In the genomic region with DNA sequence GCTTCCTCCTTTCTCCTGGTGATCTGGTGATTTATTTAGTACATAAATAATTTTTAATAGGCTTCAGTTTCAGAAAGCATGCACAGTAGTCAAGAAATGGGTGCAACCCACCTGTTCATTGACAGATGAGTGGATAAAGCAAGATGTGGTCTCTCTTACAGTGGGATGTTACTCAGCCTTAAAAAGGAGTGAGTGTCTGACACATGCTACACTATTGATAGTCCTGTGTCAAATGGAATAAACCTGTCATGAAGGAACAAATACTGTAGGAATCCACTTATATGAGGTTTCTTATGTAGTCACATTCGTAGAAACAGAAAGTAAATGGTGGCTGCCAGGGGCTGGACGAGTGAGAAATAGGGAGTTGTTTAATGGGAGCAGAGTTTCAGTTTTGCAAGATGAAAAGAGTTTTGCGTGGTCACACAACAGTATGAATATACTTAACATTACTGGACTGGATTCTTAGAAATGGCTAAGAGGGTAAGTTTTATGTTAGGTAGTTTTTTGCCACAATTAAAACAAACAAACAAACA, we compare ENCODE assay signal across 19 cellular contexts.
"Had no signal": no experiment of that assay in that cellular context is flagged by ENCODE, and none has a peak within 500 bp of the region (broad histone marks: within the 10 kb centered on the region; RNA-seq: fewer than 3 reads in every experiment).

No MANE protein-coding gene starts in this region.

- H3K27ac ChIP-seq: ascending aorta, foreskin keratinocyte, left lung, neural progenitor cell, spleen, stomach, testis, upper lobe of left lung had no signal

- FAIRE-seq: bronchial epithelial cell, kidney had no signal

- H3K4me1 Mint-ChIP-seq: naive B cell, neural progenitor cell had no signal

- H3K9ac ChIP-seq: neural progenitor cell had no signal

- H3K4me1 ChIP-seq: neural progenitor cell, testis had no signal

- H3K36me3 Mint-ChIP-seq: naive B cell, neural progenitor cell had no signal

- DNase-seq: activated CD4-positive, CD25-positive, alpha-beta regulatory T cell; effector memory CD8-positive, alpha-beta T cell; foreskin keratinocyte; glutamatergic neuron; hypothalamus; kidney; left lung; mammary epithelial cell; naive B cell; spleen; stimulated activated CD8-positive, alpha-beta memory T cell treated with anti-CD3 and anti-CD28 coated beads, Interleukin-4, amount 100 ng/mL, for 48 hours; stomach; testis; upper lobe of left lung had no signal

- H3K27ac Mint-ChIP-seq: dendritic cell treated with granulocyte-macrophage colony-stimulating factor and Interleukin-4, amounts not matched to agents 40 ng/mL and 50 ng/mL, for 4 days; effector memory CD8-positive, alpha-beta T cell; naive B cell; neural progenitor cell had no signal

- H3K27me3 ChIP-seq: ascending aorta, left lung, neural progenitor cell, stomach, testis, upper lobe of left lung had no signal

- H3K9me3 ChIP-seq: ascending aorta, left lung, spleen, stomach, testis, upper lobe of left lung had no signal

- H2AFZ ChIP-seq: neural progenitor cell had no signal

- H3K4me3 Mint-ChIP-seq: dendritic cell treated with granulocyte-macrophage colony-stimulating factor and Interleukin-4, amounts not matched to agents 40 ng/mL and 50 ng/mL, for 4 days; effector memory CD8-positive, alpha-beta T cell; naive B cell; neural progenitor cell had no signal

- H3K4me2 ChIP-seq: neural progenitor cell had no signal

- ATAC-seq: effector memory CD8-positive, alpha-beta T cell; foreskin keratinocyte; left lung; sciatic nerve had no signal

- H3K4me3 ChIP-seq: ascending aorta, left lung, neural progenitor cell, spleen, stomach, testis, upper lobe of left lung had no signal

- H3K36me3 ChIP-seq: ascending aorta, left lung, neural progenitor cell, spleen, stomach, upper lobe of left lung had no signal

- H3K9me3 Mint-ChIP-seq: dendritic cell treated with granulocyte-macrophage colony-stimulating factor and Interleukin-4, amounts not matched to agents 40 ng/mL and 50 ng/mL, for 4 days; effector memory CD8-positive, alpha-beta T cell; neural progenitor cell had no signal
